In the genomic region with DNA sequence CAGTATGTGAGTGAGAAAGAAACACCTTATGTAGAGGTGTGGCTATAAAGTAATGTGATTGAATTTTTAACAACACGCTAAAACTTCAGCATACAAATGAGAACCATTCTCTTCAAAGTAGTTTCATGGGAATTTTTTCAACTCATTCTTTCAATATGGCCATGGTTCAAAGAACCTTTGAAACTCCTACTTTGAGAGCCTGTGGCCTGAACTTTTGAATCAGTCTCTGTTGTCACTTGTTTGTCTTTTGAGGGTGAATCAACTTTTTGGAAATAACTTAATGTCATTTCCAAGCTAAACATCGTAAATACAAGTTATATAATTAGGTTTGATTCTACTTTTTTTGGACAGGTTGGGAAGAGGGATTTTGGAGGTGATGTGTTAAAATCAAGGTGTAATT, we compare ENCODE assay signal across 8 cellular contexts.
"Had no signal": no experiment of that assay in that cellular context is flagged by ENCODE, and none has a peak within 500 bp of the region (broad histone marks: within the 10 kb centered on the region; RNA-seq: fewer than 3 reads in every experiment).

No MANE protein-coding gene starts in this region.

- ATAC-seq: HCT116, K562 had no signal

- H3K9me3 Mint-ChIP-seq: HFFc6 had no signal

- H3K4me3 Mint-ChIP-seq: HFFc6 had no signal

- DNase-seq: GOT3, H7, HFFc6, IMR-90 had no signal

- H3K27ac Mint-ChIP-seq: HFFc6 had no signal

- H3K36me3 ChIP-seq: HAP-1 had no signal

- H3K27ac ChIP-seq: HL-60 had no signal

- H3K9me3 ChIP-seq: HAP-1 had no signal

- H3K4me3 ChIP-seq: HAP-1, K562 had no signal

- FAIRE-seq: K562 had no signal
